9 cellular contexts compared by ENCODE assay signal in the genomic region with DNA sequence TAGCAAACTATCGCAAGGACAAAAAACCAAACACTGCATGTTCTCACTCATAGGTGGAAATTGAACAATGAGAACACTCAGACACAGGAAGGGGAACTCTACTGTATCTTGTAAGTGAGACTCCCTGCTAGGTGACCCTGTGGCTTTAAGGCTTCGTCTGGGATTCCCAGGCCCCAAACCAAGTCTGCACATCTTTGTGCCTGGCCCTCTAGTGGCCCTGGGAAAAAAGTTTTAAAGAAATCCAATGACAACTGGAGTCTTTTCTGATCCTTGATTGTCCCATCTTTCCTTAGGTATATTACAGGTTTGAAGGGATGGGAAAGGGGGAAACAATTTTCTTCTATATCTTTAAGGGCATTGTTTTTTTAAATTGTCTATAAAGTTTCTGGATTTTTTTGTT. TPM values are rescaled to one million over a fixed set of nuclear protein-coding genes. Genes with fewer than 3 reads are reported as not detected.
DNase-seq lines count a peak whose midpoint lies in the region; ATAC-seq, FAIRE-seq and TF ChIP-seq lines count a peak whose summit lies in the region.
"Had no signal": no experiment of that assay in that cellular context is flagged by ENCODE, and none has a peak within 500 bp of the region (broad histone marks: within the 10 kb centered on the region; RNA-seq: fewer than 3 reads in every experiment).

No MANE protein-coding gene starts in this region.

- H3K9me3 ChIP-seq in Caco-2 (no peaks in the 10 kb centered on the region), right lobe of liver (no peaks in the 10 kb centered on the region), ascending aorta (no peaks in the 10 kb centered on the region)
- H3K9me3 ChIP-seq: thoracic aorta had no signal

- H3K27ac Mint-ChIP-seq in Caco-2 (ENCODE audit: unreplicated experiment) = no peak overlapping the region

- ATAC-seq in right lobe of liver = peak; percentile 64 to 71 (median 70)

- no peaks in the 10 kb centered on the region for H3K4me1 Mint-ChIP-seq in Caco-2 (ENCODE audit: low read depth, unreplicated experiment)

- WGBS in right lobe of liver (ENCODE audit: insufficient coverage, low coverage, low lambda C conversion rate, missing lambda C conversion rate) = 57% methylated on average over 2 of the region's 2 CpGs

- peaks cover 7% of the 10 kb centered on the region for H3K27me3 Mint-ChIP-seq in Caco-2 (ENCODE audit: insufficient read depth, unreplicated experiment)

- DNase-seq in Caco-2 = peak; percentile 49 to 52
- peak; percentile 63 for DNase-seq in HEK293T (ENCODE audit: extremely low spot score)
- no peak for DNase-seq in right lobe of liver
- no peak for DNase-seq in occipital lobe (lab: John Stamatoyannopoulos, UW)
- DNase-seq in hypothalamus (lab: John Stamatoyannopoulos, UW) = no peak
- DNase-seq in frontal cortex (ENCODE audit: low spot score in 2 of 2) = no peak
- DNase-seq in ascending aorta (ENCODE audit: low spot score in 2 of 2) = no peak

- H3K36me3 ChIP-seq in Caco-2 (ENCODE audit: control insufficient read depth, insufficient read depth, low read length) (no peaks in the 10 kb centered on the region), right lobe of liver (no peaks in the 10 kb centered on the region), ascending aorta (no peaks in the 10 kb centered on the region)
- H3K36me3 ChIP-seq: thoracic aorta had no signal

- POLR2A ChIA-PET in Caco-2 (lab: Charles Lee) = no interaction called here
- POLR2A ChIA-PET in HEK293T (lab: Yijun Ruan, JAX) = no interaction called here

- intact Hi-C loops in Caco-2 (cut with micrococcal nuclease; ENCODE audit: unreplicated experiment) (loop anchor here (1.0 to 5.0 kb wide), 3 partner anchors 104 to 227 kb away; a partner anchor contains a TSS), right lobe of liver (cut with DNase I) (no loop called here), ascending aorta (cut with DNase I) (no loop called here)

- BruUV-seq in Caco-2 (replicated peaks; lab: Mats Ljungman, UMichigan) = no TSS peak

- no peaks in the 10 kb centered on the region for H3K9me3 Mint-ChIP-seq in Caco-2 (ENCODE audit: unreplicated experiment)

- TF ChIP-seq CTCF in Caco-2 (IDR thresholded peaks at IDR 0.05; ENCODE audit: insufficient read depth in 1 of 2, low read depth in 1 of 2, low read length in 1 of 2, severe bottlenecking in 1 of 2, unreplicated experiment in 1 of 2) (peak; percentile 66 to 73), WI38 (IDR thresholded peaks at IDR 0.05; ENCODE audit: low read depth, low read length) (peak; percentile 36), right lobe of liver (IDR thresholded peaks at IDR 0.05) (peak; percentile 33 to 55 (median 50)), ascending aorta (IDR thresholded peaks at IDR 0.05) (peak in 1 of 3 experiments; percentile 5)

- H3K36me3 Mint-ChIP-seq in Caco-2 (ENCODE audit: insufficient read depth, unreplicated experiment) = no peaks in the 10 kb centered on the region

- no peak for TF ChIP-seq POLR2A in right lobe of liver (IDR thresholded peaks at IDR 0.05)

- H3K27me3 ChIP-seq in Caco-2 (replicated peaks; ENCODE audit: control insufficient read depth, insufficient read depth, low read length) = no peaks in the 10 kb centered on the region
- no peaks in the 10 kb centered on the region for H3K27me3 ChIP-seq in right lobe of liver
- H3K27me3 ChIP-seq in ascending aorta = no peaks in the 10 kb centered on the region

- FAIRE-seq in frontal cortex (lab: Jason Lieb, UNC) = no peak

- H3K4me1 ChIP-seq in Caco-2 (no peaks in the 10 kb centered on the region), right lobe of liver (peaks cover 0 to 12% (median 5%) of the 10 kb centered on the region in 4 donors), ascending aorta (no peaks in the 10 kb centered on the region)

- peak overlapping the region in 1 of 3 donors; percentile 38 for H3K27ac ChIP-seq in right lobe of liver
- H3K27ac ChIP-seq in ascending aorta = no peak overlapping the region
- H3K27ac ChIP-seq: thoracic aorta had no signal

- H3K4me3 ChIP-seq in Caco-2 (ENCODE audit: low read depth, low read length) = no peak overlapping the region
- H3K4me3 ChIP-seq in WI38 (ENCODE audit: low read depth, low read length) = no peak overlapping the region
- no peak overlapping the region for H3K4me3 ChIP-seq in right lobe of liver
- H3K4me3 ChIP-seq in ascending aorta = no peak overlapping the region
- H3K4me3 ChIP-seq: thoracic aorta had no signal

- CTCF ChIA-PET in Caco-2 (lab: Charles Lee) = no interaction called here
- CTCF ChIA-PET in HEK293T (lab: Yijun Ruan, JAX) = no interaction called here

- H3K4me3 Mint-ChIP-seq in Caco-2 (ENCODE audit: unreplicated experiment) = no peak overlapping the region

TF ChIP-seq in HEK293T, 16 proteins besides CTCF, POLR2A, EP300 and RAD21:
- TF ChIP-seq CTBP1 (IDR thresholded peaks at IDR 0.05; ENCODE audit: borderline replicate concordance) (no peak), L3MBTL2 (conservative IDR thresholded peaks at IDR 0.05) (0 out of 2 replicates have a peak, but pooled peaks have one; percentile 20), SUZ12 (IDR thresholded peaks at IDR 0.05) (no peak)

RNA-seq across cellular contexts. Expression of a gene that starts 10.6 kb away (rescaled TPM):
- total RNA-seq in Caco-2 (2022) (not detected in 2 replicates), right lobe of liver (not detected), occipital lobe (not detected), frontal cortex (not detected), ascending aorta (not detected)
- total RNA-seq: thoracic aorta had no signal

RNA-seq across cellular contexts. Expression of a gene that starts 32.1 kb away (rescaled TPM):
- total RNA-seq in Caco-2 (2022) = not detected in 2 replicates
- total RNA-seq in right lobe of liver = under 1 TPM in 2 of 6 experiments, not detected in 4; 0.25 to 0.29 TPM
- total RNA-seq in occipital lobe = not detected
- total RNA-seq in frontal cortex = not detected
- total RNA-seq in ascending aorta = not detected
- total RNA-seq: thoracic aorta had no signal

RNA-seq across cellular contexts. Expression of a gene that starts 59.7 kb away (rescaled TPM):
- total RNA-seq in Caco-2 (2022) (not detected in 2 replicates), right lobe of liver (1 to 10 TPM in 2 of 6 experiments, under 1 TPM in 1, not detected in 3; 0.54 to 1.2 (median 1.2) TPM), occipital lobe (0.16 TPM), frontal cortex (under 0.01 TPM), ascending aorta (not detected)
- total RNA-seq: thoracic aorta had no signal

Comparison
In these comparisons a context has a peak if more than half of its experiments do, and no peak if none do; other contexts are left out.
1. DNase-seq: peak in Caco-2 (2 of 2) and HEK293T (single experiment); none in right lobe of liver (0 of 3), occipital lobe (single experiment), hypothalamus (0 of 51), frontal cortex (0 of 2) and ascending aorta (0 of 2).